1 cellular context compared by ENCODE assay signal in the genomic region with DNA sequence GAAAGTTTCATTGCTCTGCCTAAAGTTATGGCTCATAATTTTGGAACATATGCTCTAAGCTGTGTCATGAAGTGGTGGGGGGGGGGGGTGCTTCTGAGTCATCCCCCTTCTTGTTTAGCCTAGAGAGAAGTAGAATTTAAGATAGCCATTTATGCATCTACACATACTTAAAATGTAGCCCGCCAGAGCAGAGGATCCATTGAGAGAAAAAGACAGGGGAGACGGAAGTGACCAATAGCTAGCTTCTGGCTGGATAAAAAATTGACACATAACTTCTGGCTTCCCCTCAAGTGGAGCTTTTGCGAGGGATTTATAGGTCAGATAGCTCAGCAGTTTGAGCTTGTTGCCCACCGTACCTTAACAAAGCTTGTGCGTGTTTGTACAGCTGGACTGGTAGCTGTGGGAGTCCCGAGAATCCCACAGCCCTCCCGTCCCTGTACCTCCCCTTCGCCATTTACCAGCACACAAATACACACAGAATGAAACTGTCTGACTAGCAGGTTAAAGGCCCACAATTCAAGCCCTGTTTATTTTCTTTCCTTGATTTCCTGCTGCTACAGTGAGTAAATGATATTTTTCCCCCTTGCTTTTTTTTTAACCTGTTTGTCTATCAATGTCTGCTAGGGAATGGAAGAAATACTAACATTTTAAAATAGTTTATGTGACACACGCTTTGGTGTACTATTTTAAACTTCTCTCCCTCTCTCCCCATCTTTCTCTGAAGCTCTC.
TF ChIP-seq lines count a peak whose summit lies in the region.

No MANE protein-coding gene starts in this region.

TF ChIP-seq in SK-N-SH treated with all-trans-retinoic acid at 6 μM for 48 hours, 23 proteins besides CTCF, POLR2A, EP300 and RAD21 (continued from another document):
- TF ChIP-seq, protein P1, sequence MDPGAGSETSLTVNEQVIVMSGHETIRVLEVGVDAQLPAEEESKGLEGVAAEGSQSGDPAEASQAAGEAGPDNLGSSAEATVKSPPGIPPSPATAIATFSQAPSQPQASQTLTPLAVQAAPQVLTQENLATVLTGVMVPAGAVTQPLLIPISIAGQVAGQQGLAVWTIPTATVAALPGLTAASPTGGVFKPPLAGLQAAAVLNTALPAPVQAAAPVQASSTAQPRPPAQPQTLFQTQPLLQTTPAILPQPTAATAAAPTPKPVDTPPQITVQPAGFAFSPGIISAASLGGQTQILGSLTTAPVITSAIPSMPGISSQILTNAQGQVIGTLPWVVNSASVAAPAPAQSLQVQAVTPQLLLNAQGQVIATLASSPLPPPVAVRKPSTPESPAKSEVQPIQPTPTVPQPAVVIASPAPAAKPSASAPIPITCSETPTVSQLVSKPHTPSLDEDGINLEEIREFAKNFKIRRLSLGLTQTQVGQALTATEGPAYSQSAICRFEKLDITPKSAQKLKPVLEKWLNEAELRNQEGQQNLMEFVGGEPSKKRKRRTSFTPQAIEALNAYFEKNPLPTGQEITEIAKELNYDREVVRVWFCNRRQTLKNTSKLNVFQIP (CRISPR knock-in tag; IDR thresholded peaks at IDR 0.05; ENCODE audit: borderline replicate concordance, low read depth), result no peak
- TF ChIP-seq, protein P2, sequence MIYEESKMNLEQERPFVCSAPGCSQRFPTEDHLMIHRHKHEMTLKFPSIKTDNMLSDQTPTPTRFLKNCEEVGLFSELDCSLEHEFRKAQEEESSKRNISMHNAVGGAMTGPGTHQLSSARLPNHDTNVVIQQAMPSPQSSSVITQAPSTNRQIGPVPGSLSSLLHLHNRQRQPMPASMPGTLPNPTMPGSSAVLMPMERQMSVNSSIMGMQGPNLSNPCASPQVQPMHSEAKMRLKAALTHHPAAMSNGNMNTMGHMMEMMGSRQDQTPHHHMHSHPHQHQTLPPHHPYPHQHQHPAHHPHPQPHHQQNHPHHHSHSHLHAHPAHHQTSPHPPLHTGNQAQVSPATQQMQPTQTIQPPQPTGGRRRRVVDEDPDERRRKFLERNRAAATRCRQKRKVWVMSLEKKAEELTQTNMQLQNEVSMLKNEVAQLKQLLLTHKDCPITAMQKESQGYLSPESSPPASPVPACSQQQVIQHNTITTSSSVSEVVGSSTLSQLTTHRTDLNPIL (CRISPR knock-in tag; IDR thresholded peaks at IDR 0.05; ENCODE audit: low read depth), result no peak
- TF ChIP-seq ISL1 (CRISPR knock-in tag; IDR thresholded peaks at IDR 0.05) (no peak), ZFP30 (CRISPR knock-in tag; IDR thresholded peaks at IDR 0.05) (no peak), OSR1 (CRISPR knock-in tag; IDR thresholded peaks at IDR 0.05) (no peak)
- TF ChIP-seq, protein P3, sequence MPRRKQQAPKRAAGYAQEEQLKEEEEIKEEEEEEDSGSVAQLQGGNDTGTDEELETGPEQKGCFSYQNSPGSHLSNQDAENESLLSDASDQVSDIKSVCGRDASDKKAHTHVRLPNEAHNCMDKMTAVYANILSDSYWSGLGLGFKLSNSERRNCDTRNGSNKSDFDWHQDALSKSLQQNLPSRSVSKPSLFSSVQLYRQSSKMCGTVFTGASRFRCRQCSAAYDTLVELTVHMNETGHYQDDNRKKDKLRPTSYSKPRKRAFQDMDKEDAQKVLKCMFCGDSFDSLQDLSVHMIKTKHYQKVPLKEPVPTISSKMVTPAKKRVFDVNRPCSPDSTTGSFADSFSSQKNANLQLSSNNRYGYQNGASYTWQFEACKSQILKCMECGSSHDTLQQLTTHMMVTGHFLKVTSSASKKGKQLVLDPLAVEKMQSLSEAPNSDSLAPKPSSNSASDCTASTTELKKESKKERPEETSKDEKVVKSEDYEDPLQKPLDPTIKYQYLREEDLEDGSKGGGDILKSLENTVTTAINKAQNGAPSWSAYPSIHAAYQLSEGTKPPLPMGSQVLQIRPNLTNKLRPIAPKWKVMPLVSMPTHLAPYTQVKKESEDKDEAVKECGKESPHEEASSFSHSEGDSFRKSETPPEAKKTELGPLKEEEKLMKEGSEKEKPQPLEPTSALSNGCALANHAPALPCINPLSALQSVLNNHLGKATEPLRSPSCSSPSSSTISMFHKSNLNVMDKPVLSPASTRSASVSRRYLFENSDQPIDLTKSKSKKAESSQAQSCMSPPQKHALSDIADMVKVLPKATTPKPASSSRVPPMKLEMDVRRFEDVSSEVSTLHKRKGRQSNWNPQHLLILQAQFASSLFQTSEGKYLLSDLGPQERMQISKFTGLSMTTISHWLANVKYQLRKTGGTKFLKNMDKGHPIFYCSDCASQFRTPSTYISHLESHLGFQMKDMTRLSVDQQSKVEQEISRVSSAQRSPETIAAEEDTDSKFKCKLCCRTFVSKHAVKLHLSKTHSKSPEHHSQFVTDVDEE (CRISPR knock-in tag; IDR thresholded peaks at IDR 0.05), result no peak
